Comparison of ENCODE assay signal across 29 cellular contexts in genomic region chr2:42804891-42805290, GRCh38. TPM values are rescaled to one million over a fixed set of nuclear protein-coding genes. Genes with fewer than 3 reads are reported as not detected.
"Had no signal": no experiment of that assay in that cellular context is flagged by ENCODE, and none has a peak within 500 bp of the region (broad histone marks: within the 10 kb centered on the region; RNA-seq: fewer than 3 reads in every experiment).

No MANE protein-coding gene starts in this region.

- DNase-seq: activated B cell treated with CpG ODN at 0.5 μM for 24 hours; activated CD4-positive, alpha-beta memory T cell treated with anti-CD3 and anti-CD28 coated beads for 36 hours; activated CD4-positive, alpha-beta T cell treated with anti-CD3 and anti-CD28 coated beads for 1 hour; activated CD4-positive, alpha-beta T cell treated with anti-CD3 and anti-CD28 coated beads, Interleukin-2, amount 10 ng/mL, durations not matched to agents 24 days and 14 days; activated CD8-positive, alpha-beta memory T cell treated with anti-CD3 and anti-CD28 coated beads for 24 hours; activated effector memory CD4-positive, alpha-beta T cell treated with anti-CD3 and anti-CD28 coated beads, Interleukin-2, amount 50 U/mL, for 16 hours; activated naive CD4-positive, alpha-beta T cell treated with Interleukin-2 at 50 U/mL for 16 hours; activated naive CD8-positive, alpha-beta T cell treated with anti-CD3 and anti-CD28 coated beads, Interleukin-2, amount 50 U/mL, for 24 hours; activated T-cell treated with anti-CD3 and anti-CD28 coated beads, Interleukin-2, amount 50 U/mL, for 4 hours; amniotic stem cell; NCI-H1092; NCI-H1417; NCI-H1694; NCI-H2029; NCI-H2107; NCI-H2171 treated with DMSO at 0.1 percent for 48 hours; NCI-H345; NCI-H510A; NCI-H526 treated with DMSO at 0.1 percent for 48 hours; NK-92 treated with Interleukin-12 subunit alpha and Interleukin-12 subunit beta, amount 100 ng/mL, for 24 hours; RPMI8226; T-cell; T1000 had no signal

- ATAC-seq: activated naive CD4-positive, alpha-beta T cell treated with anti-CD3 and anti-CD28 coated beads, Interleukin-2, amount 50 U/mL, for 72 hours; activated naive CD8-positive, alpha-beta T cell treated with anti-CD3 and anti-CD28 coated beads, Interleukin-2, amount 50 U/mL, for 24 hours; activated T-cell treated with anti-CD3 and anti-CD28 coated beads, Interleukin-2, amount 50 U/mL, for 4 hours; Panc1; Right ventricle myocardium inferior; T-cell had no signal

- H3K27ac ChIP-seq: KMS-11, SK-N-MC had no signal

- H3K4me3 ChIP-seq: SK-N-MC had no signal

RNA-seq across cellular contexts. Expression of gene HAAO, which starts 12.5 kb away (rescaled TPM):
- total RNA-seq: MCF 10A had no signal

RNA-seq across cellular contexts. Expression of gene OXER1, which starts 41.0 kb away (rescaled TPM):
- total RNA-seq: activated CD4-positive, alpha-beta memory T cell treated with anti-CD3 and anti-CD28 coated beads for 36 hours; MCF 10A had no signal
